ENCODE assay signal across 8 cellular contexts in the genomic region with DNA sequence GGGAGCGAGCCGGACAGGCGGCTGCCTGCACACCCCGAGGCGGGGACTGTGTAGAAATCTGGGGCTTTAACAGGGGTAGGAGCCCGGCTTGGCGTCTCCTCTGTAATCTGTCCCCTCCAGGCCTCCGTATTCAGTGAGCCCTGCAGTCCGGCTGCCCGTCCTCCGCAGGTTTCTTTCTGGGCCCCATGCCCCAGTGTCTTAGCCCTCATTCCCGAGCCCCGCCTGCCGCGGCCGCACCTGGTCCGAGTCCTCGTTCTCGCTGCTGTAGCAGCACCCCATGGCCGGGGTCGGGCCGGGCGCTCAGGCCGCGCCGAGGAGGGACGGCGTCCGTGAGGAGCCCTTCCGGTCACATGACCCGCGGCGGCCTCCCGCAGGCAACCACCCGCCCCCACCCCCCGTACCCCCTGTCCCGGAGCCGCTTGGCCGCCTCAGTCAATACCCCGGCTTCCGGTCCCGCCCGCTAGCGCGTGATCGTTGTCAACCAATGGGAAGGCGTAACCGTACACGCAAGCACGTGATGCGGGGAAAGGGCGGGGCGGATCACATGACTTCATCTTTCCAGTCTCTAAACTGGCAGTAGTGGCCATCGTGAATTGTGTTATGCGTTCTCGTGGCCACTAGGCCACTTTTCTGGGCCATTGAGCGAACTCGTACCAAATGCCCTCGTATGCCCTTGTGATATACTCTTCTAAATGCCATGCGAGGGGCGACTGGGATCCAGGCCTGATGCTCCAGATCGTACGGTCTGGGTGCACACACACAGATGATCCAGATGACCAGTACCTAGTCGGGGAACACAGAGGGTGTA. TPM values are rescaled to one million over a fixed set of nuclear protein-coding genes. Genes with fewer than 3 reads are reported as not detected.
DNase-seq lines count a peak whose midpoint lies in the region; ATAC-seq and TF ChIP-seq lines count a peak whose summit lies in the region.

A gene (minus strand): TSS at position 352 of the 808 bp plus-strand sequence. CDS start 73 bp downstream, at position 279.

- no peaks in the 10 kb centered on the region for H3K27me3 Mint-ChIP-seq in effector memory CD8-positive, alpha-beta T cell
- H3K27me3 Mint-ChIP-seq in memory B cell = no peaks in the 10 kb centered on the region

- DNase-seq in COLO668 (lab: John Stamatoyannopoulos, UW; ENCODE audit: unreplicated experiment) (peak; percentile 97), GM20000 (ENCODE audit: low spot score) (peak; percentile 95), HT1080 (ENCODE audit: low read depth) (peak; percentile 97), NOMO-1 treated with DMSO at 0.1 percent for 48 hours (lab: John Stamatoyannopoulos, UW; ENCODE audit: unreplicated experiment) (peak; percentile 99), memory B cell (ENCODE audit: low spot score in 2 of 2) (peak; percentile 89 to 93)
- peak; percentile 95 for DNase-seq in activated CD8-positive, alpha-beta memory T cell treated with anti-CD3 and anti-CD28 coated beads for 4 hours (ENCODE audit: low read depth in 2 of 2)
- DNase-seq in effector memory CD8-positive, alpha-beta T cell = peak; percentile 97 to 99 (median 97)
- DNase-seq in stimulated activated CD8-positive, alpha-beta memory T cell treated with anti-CD3 and anti-CD28 coated beads, Interleukin-12 subunit alpha, Interleukin-12 subunit beta, amount 100 ng/mL, for 24 hours (ENCODE audit: extremely low read depth) = peak; percentile 98

- peak within 1 kb of the TSS; percentile 79 to 88 for H3K4me3 Mint-ChIP-seq in effector memory CD8-positive, alpha-beta T cell
- peak within 1 kb of the TSS; percentile 98 for H3K4me3 Mint-ChIP-seq in memory B cell

- H3K36me3 Mint-ChIP-seq in effector memory CD8-positive, alpha-beta T cell (ENCODE audit: insufficient read depth) = peaks cover 27% of the 10 kb centered on the region
- H3K36me3 Mint-ChIP-seq in memory B cell = peaks cover 11% of the 10 kb centered on the region

- peak within 1 kb of the TSS; percentile 92 to 97 for H3K27ac Mint-ChIP-seq in effector memory CD8-positive, alpha-beta T cell
- peak within 1 kb of the TSS; percentile 97 for H3K27ac Mint-ChIP-seq in memory B cell

- peak; percentile 96 for ATAC-seq in effector memory CD8-positive, alpha-beta T cell (replicated peaks)
- peak; percentile 98 for ATAC-seq in memory B cell (ENCODE audit: low read depth)

- peaks cover 34 to 38% of the 10 kb centered on the region in 2 donors for H3K4me1 Mint-ChIP-seq in effector memory CD8-positive, alpha-beta T cell (ENCODE audit: low read depth in 2 of 2)
- H3K4me1 Mint-ChIP-seq in memory B cell = peaks cover 38% of the 10 kb centered on the region

- no peak for TF ChIP-seq CTCF in GM20000 (IDR thresholded peaks at IDR 0.05; ENCODE audit: extremely low read depth, missing control alignments)

- H3K9me3 Mint-ChIP-seq in effector memory CD8-positive, alpha-beta T cell = no peaks in the 10 kb centered on the region
- no peaks in the 10 kb centered on the region for H3K9me3 Mint-ChIP-seq in memory B cell

RNA-seq across cellular contexts. Expression of the gene that starts here (rescaled TPM):
- 177 and 212 TPM in 2 replicates for total RNA-seq in HT1080 (2014; rRNA removed; shearing (Covaris generic))
- polyA plus RNA-seq in HT1080 (2015; cell fraction: cytosol; rRNA removed) = 149 and 184 TPM in 2 replicates
- 53.4 and 65.5 TPM in 2 replicates for polyA plus RNA-seq in HT1080 (2015; cell fraction: nucleus; rRNA removed)

Comparison
In these comparisons a context has a peak if more than half of its experiments do, and no peak if none do; other contexts are left out.
1. Peak in every context shown above with its lines: DNase-seq and ATAC-seq.